ENCODE assay signal across 9 cellular contexts in the genomic region with DNA sequence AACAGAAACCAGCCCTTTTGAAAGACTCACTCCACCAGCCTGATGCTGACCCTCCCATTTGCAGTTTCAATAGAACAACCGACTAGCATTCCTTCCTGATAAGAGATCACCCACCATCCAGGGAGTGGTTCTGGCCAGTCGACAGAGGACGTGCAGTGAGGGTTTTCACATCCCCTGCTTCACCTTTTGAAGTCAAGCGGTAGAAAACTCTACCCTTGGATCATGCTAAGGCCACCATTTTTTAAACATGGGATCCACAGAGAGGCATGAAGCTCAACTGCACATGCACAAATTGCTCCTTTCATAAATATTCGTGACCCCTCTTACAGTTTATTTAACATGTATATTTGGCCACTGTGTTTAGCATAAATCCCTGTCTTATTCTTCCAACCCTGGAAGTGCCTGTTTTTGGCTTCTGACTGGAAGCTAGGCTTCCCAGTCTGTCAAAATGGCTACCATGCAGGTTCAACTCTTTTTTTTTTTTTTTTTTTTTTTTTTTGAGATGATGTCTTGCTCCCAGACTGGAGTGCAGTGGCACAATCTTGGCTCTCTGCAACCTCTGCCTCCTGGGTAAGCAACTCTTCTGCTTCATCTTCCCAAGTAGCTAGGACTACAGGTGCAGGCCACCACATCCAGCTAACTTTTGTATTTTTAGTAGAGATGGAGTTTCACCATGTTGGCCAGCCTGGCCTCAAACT. TPM values are rescaled to one million over a fixed set of nuclear protein-coding genes. Genes with fewer than 3 reads are reported as not detected.
A peak's percentile ranks its signal among the peaks of the same experiment; 100 is the strongest.
DNase-seq lines count a peak whose midpoint lies in the region; ATAC-seq, FAIRE-seq and TF ChIP-seq lines count a peak whose summit lies in the region.
"Had no signal": no experiment of that assay in that cellular context is flagged by ENCODE, and none has a peak within 500 bp of the region (broad histone marks: within the 10 kb centered on the region; RNA-seq: fewer than 3 reads in every experiment).

No MANE protein-coding gene starts in this region.

- WGBS in right cardiac atrium = 61% methylated on average over 5 of the region's 5 CpGs
- WGBS in stomach, 5 donors = 50 to 78% (median 56%) methylated on average over 4 to 5 of the region's 5 CpGs
- WGBS in pancreas, 2 donors = 62 to 64% methylated on average over 5 of the region's 5 CpGs

- CTCF ChIA-PET in activated naive CD4-positive, alpha-beta T cell treated with anti-CD3 and anti-CD28 coated beads, Interleukin-2, amount 10 ng/mL, durations not matched to agents 7 days and 5 days (lab: Charles Lee) = interaction anchor here (1.2 to 3.9 kb wide), 3 partner anchors 9 to 90 kb away, joined by 3 to 38 read pairs (median 4); a partner anchor contains a TSS

- no peak for TF ChIP-seq EP300 in stomach (IDR thresholded peaks at IDR 0.05)

- peaks cover 25% of the 10 kb centered on the region for H3K36me3 Mint-ChIP-seq in activated naive CD4-positive, alpha-beta T cell treated with anti-CD3 and anti-CD28 coated beads, Interleukin-2, amount 10 ng/mL, durations not matched to agents 7 days and 5 days

- no peak for TF ChIP-seq POLR2A in stomach (IDR thresholded peaks at IDR 0.05)

- no peak for FAIRE-seq in pancreas (lab: Jason Lieb, UNC)

- H3K4me1 ChIP-seq in right cardiac atrium (ENCODE audit: control insufficient read depth, insufficient read depth, low read length) = peaks cover 2% of the 10 kb centered on the region
- peaks cover 16 to 40% (median 23%) of the 10 kb centered on the region in 4 donors for H3K4me1 ChIP-seq in stomach
- H3K4me1 ChIP-seq in pancreas = peaks cover 5 to 13% (median 8%) of the 10 kb centered on the region in 3 donors

- H3K27me3 ChIP-seq in WERI-Rb-1 (ENCODE audit: insufficient read depth, low read depth, severe bottlenecking) = no peaks in the 10 kb centered on the region
- no peaks in the 10 kb centered on the region for H3K27me3 ChIP-seq in right cardiac atrium (ENCODE audit: control insufficient read depth, insufficient read depth)
- H3K27me3 ChIP-seq in stomach = no peaks in the 10 kb centered on the region
- no peaks in the 10 kb centered on the region for H3K27me3 ChIP-seq in pancreas
- H3K27me3 ChIP-seq: Peyer's patch had no signal

- H3K4me3 Mint-ChIP-seq in activated naive CD4-positive, alpha-beta T cell treated with anti-CD3 and anti-CD28 coated beads, Interleukin-2, amount 10 ng/mL, durations not matched to agents 7 days and 5 days = no peak overlapping the region

- no peak for DNase-seq in activated naive CD4-positive, alpha-beta T cell treated with anti-CD3 and anti-CD28 coated beads, Interleukin-2, amount 10 ng/mL, durations not matched to agents 7 days and 5 days
- no peak for DNase-seq in activated naive CD4-positive, alpha-beta T cell (lab: John Stamatoyannopoulos, UW)
- DNase-seq in WERI-Rb-1 = no peak
- DNase-seq in right cardiac atrium = no peak
- no peak for DNase-seq in stomach
- no peak for DNase-seq in cerebellar cortex (ENCODE audit: low spot score)
- DNase-seq in pancreas = no peak
- DNase-seq: Peyer's patch had no signal

- H3K9me3 ChIP-seq in WERI-Rb-1 (ENCODE audit: severe bottlenecking) (no peaks in the 10 kb centered on the region), right cardiac atrium (ENCODE audit: control insufficient read depth, low read length) (no peaks in the 10 kb centered on the region), stomach (no peaks in the 10 kb centered on the region), pancreas (no peaks in the 10 kb centered on the region)
- H3K9me3 ChIP-seq: Peyer's patch had no signal

- ATAC-seq in right cardiac atrium (no peak), pancreas (no peak), HG03469 (IDR thresholded peaks at IDR 0.05; ENCODE audit: unreplicated experiment) (no peak)

- H3K36me3 ChIP-seq in WERI-Rb-1 (peaks cover 19% of the 10 kb centered on the region), stomach (peaks cover 14 to 23% (median 19%) of the 10 kb centered on the region in 4 donors), pancreas (peaks cover 0 to 9% (median 0%) of the 10 kb centered on the region in 3 donors)

- H3K27ac Mint-ChIP-seq in activated naive CD4-positive, alpha-beta T cell treated with anti-CD3 and anti-CD28 coated beads, Interleukin-2, amount 10 ng/mL, durations not matched to agents 7 days and 5 days = peak overlapping the region; percentile 25

- peaks cover 4% of the 10 kb centered on the region for H3K27me3 Mint-ChIP-seq in activated naive CD4-positive, alpha-beta T cell treated with anti-CD3 and anti-CD28 coated beads, Interleukin-2, amount 10 ng/mL, durations not matched to agents 7 days and 5 days

- peaks cover 33% of the 10 kb centered on the region for H3K4me1 Mint-ChIP-seq in activated naive CD4-positive, alpha-beta T cell treated with anti-CD3 and anti-CD28 coated beads, Interleukin-2, amount 10 ng/mL, durations not matched to agents 7 days and 5 days

- no peaks in the 10 kb centered on the region for H3K9me3 Mint-ChIP-seq in activated naive CD4-positive, alpha-beta T cell treated with anti-CD3 and anti-CD28 coated beads, Interleukin-2, amount 10 ng/mL, durations not matched to agents 7 days and 5 days

- H3K27ac ChIP-seq in WERI-Rb-1 (peak overlapping the region; percentile 85), right cardiac atrium (ENCODE audit: low read length) (no peak overlapping the region), stomach (peak overlapping the region in 3 of 5 donors; percentile 87 to 96 (median 90)), pancreas (no peak overlapping the region)

- H3K4me3 ChIP-seq in WERI-Rb-1 (ENCODE audit: low read depth, low read length) (peak overlapping the region; percentile 53), right cardiac atrium (ENCODE audit: low read length) (peak overlapping the region; percentile 84), stomach (peak overlapping the region in 3 of 4 donors; percentile 68 to 85 (median 73)), pancreas (peak overlapping the region in 2 of 4 donors; percentile 62 to 67)

- TF ChIP-seq CTCF in WERI-Rb-1 (IDR thresholded peaks at IDR 0.05; ENCODE audit: low read depth, low read length) (no peak), stomach (IDR thresholded peaks at IDR 0.05) (no peak), pancreas (IDR thresholded peaks at IDR 0.05) (no peak)

- intact Hi-C loops in right cardiac atrium (cut with DNase I) (no loop called here), stomach (cut with DNase I; ENCODE audit: low total_unique reads) (no loop called here), pancreas (cut with DNase I) (no loop called here)

RNA-seq across cellular contexts. Expression of a gene that starts 1.0 kb away (rescaled TPM):
- total RNA-seq in right cardiac atrium (10 to 100 TPM; 43.9 to 46.6 (median 46.2) TPM), stomach (100 to 1,000 TPM in 1 of 5 donors, 10 to 100 TPM in 3, 1 to 10 TPM in 1; 4.7 to 255 (median 40.3) TPM), pancreas (10 to 100 TPM; 14.0 to 22.5 (median 16.4) TPM)
- polyA plus RNA-seq in right cardiac atrium (29.0 TPM), stomach (10 to 100 TPM; 20.0 to 24.6 (median 23.5) TPM), pancreas (10 to 100 TPM; 12.0 to 20.6 TPM)

RNA-seq across cellular contexts. Expression of a gene that starts 35.6 kb away (rescaled TPM):
- total RNA-seq in right cardiac atrium (10 to 100 TPM; 64.4 to 73.6 (median 65.0) TPM), stomach (100 to 1,000 TPM in 4 of 5 donors, 10 to 100 TPM in 1; 79.4 to 431 (median 150) TPM), pancreas (10 to 100 TPM; 35.0 to 78.0 (median 44.4) TPM)
- polyA plus RNA-seq in right cardiac atrium (29.4 TPM), stomach (10 to 100 TPM; 11.2 to 16.3 (median 11.3) TPM), pancreas (10 to 100 TPM; 25.5 to 31.7 TPM)

Comparison
In these comparisons a context has a peak if more than half of its experiments do, and no peak if none do; other contexts are left out.
1. H3K27ac ChIP-seq: peak in WERI-Rb-1 (single experiment) and stomach (3 of 5); none in right cardiac atrium (single experiment) and pancreas (0 of 4).